Comparison of ENCODE assay signal across 22 cellular contexts in the genomic region with DNA sequence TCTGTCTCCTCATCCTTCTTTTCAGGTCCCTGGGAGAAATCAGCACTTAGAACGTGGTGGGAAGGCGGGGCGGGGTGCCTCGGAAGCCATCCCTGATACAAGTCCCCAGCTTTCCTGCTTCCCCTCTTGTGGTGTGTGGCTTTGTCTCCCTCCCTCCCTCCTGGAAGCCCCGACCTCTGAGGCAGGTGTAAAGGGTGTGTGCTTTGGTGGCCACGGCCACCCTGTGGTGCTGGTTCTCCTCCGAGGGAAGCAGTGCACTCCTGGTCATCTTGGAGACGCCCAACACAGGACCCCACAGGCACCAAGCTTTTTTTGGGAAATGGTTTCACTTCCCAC. TPM values are rescaled to one million over a fixed set of nuclear protein-coding genes. Genes with fewer than 3 reads are reported as not detected.
DNase-seq lines count a peak whose midpoint lies in the region; ATAC-seq and TF ChIP-seq lines count a peak whose summit lies in the region.
"Had no signal": no experiment of that assay in that cellular context is flagged by ENCODE, and none has a peak within 500 bp of the region (broad histone marks: within the 10 kb centered on the region; RNA-seq: fewer than 3 reads in every experiment).

No MANE protein-coding gene starts in this region.

- intact Hi-C loops in CD14-positive monocyte (cut with micrococcal nuclease) = no loop called here
- intact Hi-C loops in Caco-2 (cut with micrococcal nuclease; ENCODE audit: unreplicated experiment) = no loop called here
- intact Hi-C loops in natural killer cell (cut with micrococcal nuclease) = no loop called here
- intact Hi-C loops in prostate gland (cut with DNase I) = no loop called here

- H3K9me3 Mint-ChIP-seq in CD14-positive monocyte (peaks cover 0 to 18% (median 8%) of the 10 kb centered on the region in 7 donors), Caco-2 (ENCODE audit: unreplicated experiment) (no peaks in the 10 kb centered on the region), natural killer cell (no peaks in the 10 kb centered on the region)

- H3K9me3 ChIP-seq in Caco-2 (no peaks in the 10 kb centered on the region), T-helper 17 cell (ENCODE audit: control insufficient read depth, low read length, poor library complexity, severe bottlenecking) (no peaks in the 10 kb centered on the region), prostate gland (no peaks in the 10 kb centered on the region), HAP-1 (no peaks in the 10 kb centered on the region)
- H3K9me3 ChIP-seq: heart left ventricle, left ventricle myocardium inferior, upper lobe of left lung had no signal

- H3K27ac Mint-ChIP-seq in CD14-positive monocyte (peak overlapping the region in 1 of 7 donors; percentile 15), Caco-2 (ENCODE audit: unreplicated experiment) (peak overlapping the region; percentile 42), T-helper 17 cell (peak overlapping the region; percentile 88), natural killer cell (no peak overlapping the region)

- H3K27ac ChIP-seq in prostate gland = no peak overlapping the region
- H3K27ac ChIP-seq: cardiac muscle cell, heart left ventricle, left ventricle myocardium inferior, RWPE1, upper lobe of left lung had no signal

- H3K36me3 ChIP-seq in Caco-2 (ENCODE audit: control insufficient read depth, insufficient read depth, low read length) = no peaks in the 10 kb centered on the region; the same call in 1 of the 2 replicates
- peaks cover 6 to 8% of the 10 kb centered on the region in 2 donors for H3K36me3 ChIP-seq in prostate gland
- H3K36me3 ChIP-seq in HAP-1 (replicated peaks) = peaks cover 29% of the 10 kb centered on the region

- POLR2A ChIA-PET in Caco-2 (lab: Charles Lee) = no interaction called here

- in situ Hi-C loops in HAP-1 (cut with MboI; ENCODE audit: low sequenced_read_pairs) = no loop called here

- DNase-seq in CD14-positive monocyte (ENCODE audit: low spot score) (no peak), Caco-2 (no peak), T-helper 17 cell (no peak), natural killer cell (no peak), prostate gland (ENCODE audit: low spot score) (no peak), HAP-1 (ENCODE audit: low spot score in 2 of 2) (no peak)
- DNase-seq: activated gamma-delta T cell; amniotic stem cell; COR-L47; heart left ventricle; left ventricle myocardium inferior; NCI-H2029 treated with DMSO at 0.1 percent for 48 hours; stimulated activated CD4-positive, alpha-beta T cell treated with anti-CD3 and anti-CD28 coated beads, Interleukin-4, amount 100 ng/mL, for 24 hours had no signal

- peaks cover 9% of the 10 kb centered on the region; the same call in 1 of the 2 replicates for H3K4me1 ChIP-seq in Caco-2
- no peaks in the 10 kb centered on the region for H3K4me1 ChIP-seq in prostate gland (replicated peaks)
- 0 out of 2 replicates have a peak, but pooled peaks cover 4% of the 10 kb centered on the region for H3K4me1 ChIP-seq in HAP-1

- H3K4me1 Mint-ChIP-seq in CD14-positive monocyte = peaks cover 18% of the 10 kb centered on the region
- H3K4me1 Mint-ChIP-seq in Caco-2 (ENCODE audit: low read depth, unreplicated experiment) = peaks cover 7% of the 10 kb centered on the region
- H3K4me1 Mint-ChIP-seq in T-helper 17 cell = peaks cover 17% of the 10 kb centered on the region
- H3K4me1 Mint-ChIP-seq in natural killer cell = peaks cover 7 to 14% of the 10 kb centered on the region in 2 donors

- H3K4me3 Mint-ChIP-seq in CD14-positive monocyte (peak overlapping the region; percentile 43 to 83), Caco-2 (ENCODE audit: unreplicated experiment) (no peak overlapping the region), T-helper 17 cell (peak overlapping the region; percentile 86), natural killer cell (peak overlapping the region; percentile 75)

- CTCF ChIA-PET in Caco-2 (lab: Charles Lee) = interaction anchor here (1.1 kb wide), 1 partner anchor 151 kb away, joined by 5 read pairs; no protein-coding TSS in a partner anchor

- no peak for TF ChIP-seq POLR2A in prostate gland (IDR thresholded peaks at IDR 0.05)

- BruUV-seq in Caco-2 (replicated peaks; lab: Mats Ljungman, UMichigan) = TSS peak; percentile 24

- H3K4me3 ChIP-seq in Caco-2 (ENCODE audit: low read depth, low read length) (no peak overlapping the region), prostate gland (no peak overlapping the region), HAP-1 (no peak overlapping the region)
- H3K4me3 ChIP-seq: cardiac muscle cell, heart left ventricle, left ventricle myocardium inferior, upper lobe of left lung had no signal

- H3K36me3 Mint-ChIP-seq in CD14-positive monocyte (peaks cover 31 to 40% of the 10 kb centered on the region in 2 donors), Caco-2 (ENCODE audit: insufficient read depth, unreplicated experiment) (peaks cover 59% of the 10 kb centered on the region), T-helper 17 cell (ENCODE audit: low read depth) (peaks cover 3% of the 10 kb centered on the region), natural killer cell (no peaks in the 10 kb centered on the region)

- no peaks in the 10 kb centered on the region for H3K27me3 ChIP-seq in Caco-2 (replicated peaks; ENCODE audit: control insufficient read depth, insufficient read depth, low read length)
- no peaks in the 10 kb centered on the region for H3K27me3 ChIP-seq in prostate gland (replicated peaks; ENCODE audit: insufficient read depth)
- H3K27me3 ChIP-seq in HAP-1 (ENCODE audit: low read depth) = no peaks in the 10 kb centered on the region

- no peak for TF ChIP-seq CTCF in CD14-positive monocyte (IDR thresholded peaks at IDR 0.05)
- TF ChIP-seq CTCF in Caco-2 (IDR thresholded peaks at IDR 0.05; ENCODE audit: insufficient read depth in 1 of 2, low read depth in 1 of 2, low read length in 1 of 2, severe bottlenecking in 1 of 2, unreplicated experiment in 1 of 2) = no peak
- TF ChIP-seq CTCF in natural killer cell (IDR thresholded peaks at IDR 0.05) = no peak
- no peak for TF ChIP-seq CTCF in prostate gland (IDR thresholded peaks at IDR 0.05)

- WGBS in prostate gland = 48% methylated on average over 8 of the region's 8 CpGs

- peaks cover 37 to 54% (median 48%) of the 10 kb centered on the region in 3 donors for H3K27me3 Mint-ChIP-seq in CD14-positive monocyte (ENCODE audit: low read depth in 3 of 3)
- no peaks in the 10 kb centered on the region for H3K27me3 Mint-ChIP-seq in Caco-2 (ENCODE audit: insufficient read depth, unreplicated experiment)
- peaks cover 6% of the 10 kb centered on the region for H3K27me3 Mint-ChIP-seq in T-helper 17 cell
- peaks cover 8 to 19% of the 10 kb centered on the region in 2 donors for H3K27me3 Mint-ChIP-seq in natural killer cell (ENCODE audit: low read depth in 2 of 2)

- ATAC-seq in T-helper 17 cell = no peak
- no peak for ATAC-seq in natural killer cell
- ATAC-seq in GM18907 (IDR thresholded peaks at IDR 0.05; ENCODE audit: unreplicated experiment) = no peak
- no peak for ATAC-seq in GM18511 (IDR thresholded peaks at IDR 0.05; ENCODE audit: unreplicated experiment)

RNA-seq across cellular contexts. Expression of a gene that starts 2.0 kb away (rescaled TPM):
- polyA plus RNA-seq in CD14-positive monocyte = not detected
- total RNA-seq in Caco-2 (2022) = 2.2 and 3.8 TPM in 2 replicates
- not detected for total RNA-seq in T-helper 17 cell
- under 1 TPM; 0.25 to 0.68 (median 0.34) TPM for total RNA-seq in natural killer cell
- total RNA-seq in prostate gland = 1 to 10 TPM in 1 of 2 donors, under 1 TPM in 1; 0.64 to 5.1 TPM
- total RNA-seq: Daoy, heart left ventricle, left ventricle myocardium inferior had no signal

RNA-seq across cellular contexts. Expression of a gene that starts 20.3 kb away (rescaled TPM):
- 10 to 100 TPM; 51.3 to 55.9 TPM for polyA plus RNA-seq in CD14-positive monocyte
- total RNA-seq in Caco-2 (2022) = 76.1 and 86.6 TPM in 2 replicates
- 10 to 100 TPM; 80.9 to 95.8 TPM for total RNA-seq in T-helper 17 cell
- 100 to 1,000 TPM in 2 of 3 donors, 10 to 100 TPM in 1; 84.8 to 102 (median 101) TPM for total RNA-seq in natural killer cell
- 100 to 1,000 TPM in 1 of 2 donors, 10 to 100 TPM in 1; 54.1 to 132 TPM for total RNA-seq in prostate gland

RNA-seq across cellular contexts. Expression of a gene that starts 22.6 kb away (rescaled TPM):
- polyA plus RNA-seq in CD14-positive monocyte = not detected
- 0.34 TPM in 1 of 2 replicates, not detected in the other for total RNA-seq in Caco-2 (2022)
- not detected for total RNA-seq in T-helper 17 cell
- total RNA-seq in natural killer cell = 10 to 100 TPM in 1 of 3 donors, 1 to 10 TPM in 2; 5.0 to 18.5 (median 8.5) TPM
- 1 to 10 TPM; 1.2 to 5.7 TPM for total RNA-seq in prostate gland
- total RNA-seq: NCI-H460 had no signal

RNA-seq across cellular contexts. Expression of a gene that starts 31.5 kb away (rescaled TPM):
- not detected for polyA plus RNA-seq in CD14-positive monocyte
- total RNA-seq in Caco-2 (2022) (not detected in 2 replicates), T-helper 17 cell (not detected), natural killer cell (not detected), prostate gland (not detected)
- total RNA-seq: cardiac muscle cell, Daoy, endothelial cell of umbilical vein, heart left ventricle, left ventricle myocardium inferior, NCI-H460, renal cortical epithelial cell, upper lobe of left lung had no signal
- polyA plus RNA-seq: cardiac muscle cell, endothelial cell of umbilical vein, heart left ventricle had no signal

Comparison
In these comparisons a context has a peak if more than half of its experiments do, and no peak if none do; other contexts are left out.
1. H3K27ac Mint-ChIP-seq: peak in Caco-2 (single experiment) and T-helper 17 cell (single experiment); none in natural killer cell (0 of 2).